In genomic region chr10:773562-774161, GRCh38 we compare ENCODE assay signal across 1 cellular context.
TF ChIP-seq lines count a peak whose summit lies in the region.

No MANE protein-coding gene starts in this region.

TF ChIP-seq in WTC11, 78 proteins besides CTCF, POLR2A, EP300 and RAD21 (continued from another document):
- TF ChIP-seq E2F5 (CRISPR knock-in tag; IDR thresholded peaks at IDR 0.05) = no peak
- no peak for TF ChIP-seq JAZF1 (CRISPR knock-in tag; IDR thresholded peaks at IDR 0.05)
- no peak for TF ChIP-seq ESRRA (CRISPR knock-in tag; IDR thresholded peaks at IDR 0.05; ENCODE audit: borderline replicate concordance)
- no peak for TF ChIP-seq MXD4 (CRISPR knock-in tag; IDR thresholded peaks at IDR 0.05; ENCODE audit: borderline replicate concordance)
- TF ChIP-seq E2F1 (CRISPR knock-in tag; IDR thresholded peaks at IDR 0.05) = no peak
- no peak for TF ChIP-seq IRF2 (CRISPR knock-in tag; IDR thresholded peaks at IDR 0.05; ENCODE audit: borderline replicate concordance, low read depth)
